In genomic region chr19:20005741-20006140, GRCh38 we compare ENCODE assay signal across 28 cellular contexts. TPM values are rescaled to one million over a fixed set of nuclear protein-coding genes. Genes with fewer than 3 reads are reported as not detected.
DNase-seq lines count a peak whose midpoint lies in the region; ATAC-seq and TF ChIP-seq lines count a peak whose summit lies in the region.
"Had no signal": no experiment of that assay in that cellular context is flagged by ENCODE, and none has a peak within 500 bp of the region (broad histone marks: within the 10 kb centered on the region; RNA-seq: fewer than 3 reads in every experiment).

No MANE protein-coding gene starts in this region.

- peaks cover 84% of the 10 kb centered on the region for H3K36me3 Mint-ChIP-seq in endodermal cell (ENCODE audit: low read depth)

- H2BK120ac ChIP-seq in IMR-90 (ENCODE audit: low read depth, low read length): no peak overlapping the region

- H3K79me1 ChIP-seq in IMR-90 (ENCODE audit: low read depth in 1 of 2, low read length in 2 of 2): no peaks in the 10 kb centered on the region

- no peaks in the 10 kb centered on the region for H4K20me1 ChIP-seq in IMR-90 (ENCODE audit: insufficient read depth, low read length)
- no peaks in the 10 kb centered on the region for H4K20me1 ChIP-seq in smooth muscle cell (ENCODE audit: low read depth)
- H4K20me1 ChIP-seq: BLaER1 had no signal

- H3K27me3 ChIP-seq in IMR-90 (ENCODE audit: control insufficient read depth, insufficient read depth, low read length): no peaks in the 10 kb centered on the region
- no peaks in the 10 kb centered on the region for H3K27me3 ChIP-seq in adipocyte (replicated peaks; ENCODE audit: control insufficient read depth, insufficient read depth, low read length)
- H3K27me3 ChIP-seq in endodermal cell (ENCODE audit: control insufficient read depth, insufficient read depth, low read length, poor library complexity, severe bottlenecking): no peaks in the 10 kb centered on the region
- H3K27me3 ChIP-seq in smooth muscle cell (ENCODE audit: low read depth): no peaks in the 10 kb centered on the region
- no peaks in the 10 kb centered on the region for H3K27me3 ChIP-seq in effector memory CD4-positive, alpha-beta T cell (replicated peaks; ENCODE audit: control insufficient read depth, insufficient read depth, low read length, poor library complexity, severe bottlenecking)
- H3K27me3 ChIP-seq: BE2C, BLaER1 had no signal

- no peak overlapping the region for H2AK5ac ChIP-seq in IMR-90 (ENCODE audit: low read depth, low read length)

- BruUV-seq in IMR-90 (replicated peaks; lab: Mats Ljungman, UMichigan): TSS peak; percentile 35

- H3K36me3 ChIP-seq in IMR-90 (ENCODE audit: control insufficient read depth, insufficient read depth, low read length) (peaks cover 10% of the 10 kb centered on the region; the same call in 1 of the 2 replicates), adipocyte (ENCODE audit: control insufficient read depth, insufficient read depth, low read length, severe bottlenecking) (peaks cover 40% of the 10 kb centered on the region), endodermal cell (ENCODE audit: control insufficient read depth, insufficient read depth, low read length) (peaks cover 85% of the 10 kb centered on the region), smooth muscle cell (ENCODE audit: low read depth) (peaks cover 36% of the 10 kb centered on the region)
- H3K36me3 ChIP-seq in effector memory CD4-positive, alpha-beta T cell (ENCODE audit: control insufficient read depth, insufficient read depth, low read length): peaks cover 20% of the 10 kb centered on the region

- H3K4me3 ChIP-seq in IMR-90 (ENCODE audit: insufficient read depth, low read depth, low read length) (no peak overlapping the region), adipocyte (ENCODE audit: low read length) (peak overlapping the region; percentile 66), endodermal cell (ENCODE audit: low read length) (peak overlapping the region; percentile 72), smooth muscle cell (peak overlapping the region; percentile 17)
- no peak overlapping the region for H3K4me3 ChIP-seq in effector memory CD4-positive, alpha-beta T cell (ENCODE audit: insufficient read depth, low read depth, low read length, poor library complexity, severe bottlenecking)
- H3K4me3 ChIP-seq: GM12878 had no signal

- CTCF ChIA-PET in IMR-90 (lab: Yijun Ruan, JAX): no interaction called here

- H3F3A ChIP-seq in smooth muscle cell (ENCODE audit: low read depth): no peaks in the 10 kb centered on the region

- no peaks in the 10 kb centered on the region for H3K27me3 Mint-ChIP-seq in endodermal cell (ENCODE audit: insufficient read depth)
- H3K27me3 Mint-ChIP-seq: CD4-positive, alpha-beta memory T cell; CD4-positive, CD25-positive, alpha-beta regulatory T cell; CD8-positive, alpha-beta memory T cell had no signal

- intact Hi-C loops in IMR-90 (cut with micrococcal nuclease): no loop called here

- no peak overlapping the region for H4K5ac ChIP-seq in IMR-90 (ENCODE audit: low read depth, low read length)

- dilution Hi-C loops in IMR-90 (cut with HindIII; ENCODE audit: low sequenced_read_pairs, unreplicated experiment): no loop called here

- H3K79me2 ChIP-seq in smooth muscle cell (ENCODE audit: low read depth): no peaks in the 10 kb centered on the region

- H3K27ac Mint-ChIP-seq in endodermal cell: no peak overlapping the region
- H3K27ac Mint-ChIP-seq: CD14-positive monocyte; CD4-positive, alpha-beta memory T cell; CD4-positive, CD25-positive, alpha-beta regulatory T cell; CD8-positive, alpha-beta memory T cell had no signal

- no peak overlapping the region for H4K91ac ChIP-seq in IMR-90 (ENCODE audit: insufficient read depth, low read depth, low read length)

- no CpG with 5 or more reads among the region's 2 CpGs for WGBS in IMR-90 (ENCODE audit: extremely low coverage in 2 of 2, insufficient read length in 1 of 2), 2 experiments
- WGBS in endodermal cell (ENCODE audit: insufficient coverage in 1 of 2, insufficient read length in 1 of 2), 2 experiments: 97 to 100% methylated on average over 2 of the region's 2 CpGs
- WGBS in smooth muscle cell (ENCODE audit: low lambda C conversion rate): 99% methylated on average over 2 of the region's 2 CpGs

- ATAC-seq in IMR-90 (ENCODE audit: low read depth) (no peak), GM18867 (IDR thresholded peaks at IDR 0.05; ENCODE audit: unreplicated experiment) (no peak)
- ATAC-seq: GM12878 had no signal

- DNase-seq in IMR-90 (no peak), adipocyte (ENCODE audit: low read depth) (no peak), endodermal cell (no peak), smooth muscle cell (lab: John Stamatoyannopoulos, UW; ENCODE audit: unreplicated experiment) (no peak), LoVo (ENCODE audit: low spot score) (no peak)
- DNase-seq in stimulated activated CD4-positive, alpha-beta T cell treated with anti-CD3 and anti-CD28 coated beads, Interleukin-4, amount 100 ng/mL, for 4 hours: no peak
- no peak for DNase-seq in effector memory CD4-positive, alpha-beta T cell
- DNase-seq: 8988T; ACHN; BE2C; C1 segment of cervical spinal cord; CD4-positive, alpha-beta memory T cell; CD4-positive, CD25-positive, alpha-beta regulatory T cell; CD8-positive, alpha-beta memory T cell; COR-L47; DMS 273 treated with DMSO at 0.1 percent for 48 hours; DMS153; DMS53; DMS79; DND-41; EL; GDM1 had no signal

- in situ Hi-C loops in IMR-90 (cut with MboI; ENCODE audit: low sequenced_read_pairs): no loop called here

- no peak overlapping the region for H3K4me3 Mint-ChIP-seq in endodermal cell
- H3K4me3 Mint-ChIP-seq: CD14-positive monocyte; CD4-positive, alpha-beta memory T cell; CD4-positive, CD25-positive, alpha-beta regulatory T cell; CD8-positive, alpha-beta memory T cell had no signal

- peaks cover 79% of the 10 kb centered on the region for H3K9me3 Mint-ChIP-seq in endodermal cell

- no peaks in the 10 kb centered on the region for H3K4me1 ChIP-seq in IMR-90 (ENCODE audit: control insufficient read depth, insufficient read depth, low read length)
- H3K4me1 ChIP-seq in adipocyte (ENCODE audit: control insufficient read depth, insufficient read depth, low read length): no peaks in the 10 kb centered on the region
- H3K4me1 ChIP-seq in endodermal cell (ENCODE audit: control insufficient read depth, insufficient read depth, low read length): no peaks in the 10 kb centered on the region
- H3K4me1 ChIP-seq in smooth muscle cell (ENCODE audit: low read depth): no peaks in the 10 kb centered on the region
- no peaks in the 10 kb centered on the region for H3K4me1 ChIP-seq in effector memory CD4-positive, alpha-beta T cell (ENCODE audit: control insufficient read depth, insufficient read depth, low read length, poor library complexity, severe bottlenecking)
- H3K4me1 ChIP-seq: BE2C, BLaER1 had no signal

- no peak overlapping the region for H3K27ac ChIP-seq in IMR-90 (ENCODE audit: insufficient read depth, low read length)
- H3K27ac ChIP-seq in endodermal cell (ENCODE audit: low read depth, low read length): no peak overlapping the region
- no peak overlapping the region for H3K27ac ChIP-seq in smooth muscle cell (ENCODE audit: low read depth)
- no peak overlapping the region for H3K27ac ChIP-seq in effector memory CD4-positive, alpha-beta T cell (ENCODE audit: insufficient read depth, low read length, poor library complexity, severe bottlenecking)
- H3K27ac ChIP-seq: BLaER1 had no signal

- H3K23ac ChIP-seq in IMR-90 (ENCODE audit: low read depth, low read length): no peak overlapping the region

- H3K14ac ChIP-seq in IMR-90 (replicated peaks; ENCODE audit: low read depth, low read length): no peak overlapping the region

- H3K4me2 ChIP-seq in IMR-90 (ENCODE audit: low read depth, low read length) (no peak overlapping the region), smooth muscle cell (no peak overlapping the region)
- H3K4me2 ChIP-seq: BLaER1 had no signal

- H2BK20ac ChIP-seq in IMR-90 (ENCODE audit: low read depth, low read length): no peak overlapping the region

- H3K9ac ChIP-seq in IMR-90 (ENCODE audit: low read depth, low read length) (no peak overlapping the region), adipocyte (ENCODE audit: low read length) (no peak overlapping the region), endodermal cell (ENCODE audit: extremely low read depth, low read length, poor library complexity, severe bottlenecking) (no peak overlapping the region), smooth muscle cell (ENCODE audit: low read depth) (no peak overlapping the region)
- H3K9ac ChIP-seq: BLaER1 had no signal

- H2AFZ ChIP-seq in IMR-90 (replicated peaks; ENCODE audit: low read length, poor library complexity) (no peak overlapping the region), smooth muscle cell (ENCODE audit: low read depth) (no peak overlapping the region)

- H3K4ac ChIP-seq in IMR-90 (ENCODE audit: low read depth, low read length): no peak overlapping the region

- no peak overlapping the region for H3K56ac ChIP-seq in IMR-90 (ENCODE audit: extremely low read depth, insufficient read depth, low read length)

- TF ChIP-seq CTCF in IMR-90 (conservative IDR thresholded peaks at IDR 0.05; ENCODE audit: low read depth, low read length): no peak
- TF ChIP-seq CTCF in endodermal cell (conservative IDR thresholded peaks at IDR 0.05): no peak
- TF ChIP-seq CTCF in smooth muscle cell (IDR thresholded peaks at IDR 0.05; ENCODE audit: borderline replicate concordance, insufficient read depth, poor library complexity, severe bottlenecking): no peak

- H2BK15ac ChIP-seq in IMR-90 (ENCODE audit: low read depth, low read length): no peak overlapping the region

- POLR2A ChIA-PET in IMR-90 (lab: Charles Lee; ENCODE audit: unreplicated experiment): no interaction called here

- no peak for TF ChIP-seq RAD21 in IMR-90 (IDR thresholded peaks at IDR 0.05; ENCODE audit: low read length)

- H3K9me1 ChIP-seq in IMR-90 (ENCODE audit: insufficient read depth, low read length): no peaks in the 10 kb centered on the region

- no peak overlapping the region for H2BK5ac ChIP-seq in IMR-90 (ENCODE audit: low read depth, low read length, poor library complexity, severe bottlenecking)

- peaks cover 28% of the 10 kb centered on the region for H3K9me3 ChIP-seq in IMR-90 (ENCODE audit: control insufficient read depth, insufficient read depth, low read length)
- peaks cover 91% of the 10 kb centered on the region for H3K9me3 ChIP-seq in adipocyte (ENCODE audit: control insufficient read depth, low read length)
- peaks cover 94% of the 10 kb centered on the region for H3K9me3 ChIP-seq in endodermal cell (ENCODE audit: control insufficient read depth, low read length)
- H3K9me3 ChIP-seq in smooth muscle cell (replicated peaks; ENCODE audit: low read depth): peaks cover 52% of the 10 kb centered on the region
- H3K9me3 ChIP-seq in effector memory CD4-positive, alpha-beta T cell (ENCODE audit: control insufficient read depth, low read length): peaks cover 29% of the 10 kb centered on the region

- no peak overlapping the region for H2AK9ac ChIP-seq in IMR-90 (replicated peaks; ENCODE audit: low read depth, low read length, poor library complexity)

- no peak for TF ChIP-seq POLR2A in IMR-90 (IDR thresholded peaks at IDR 0.05; ENCODE audit: low read depth, low read length)

- H3K4me1 Mint-ChIP-seq in endodermal cell: no peaks in the 10 kb centered on the region
- H3K4me1 Mint-ChIP-seq: CD14-positive monocyte had no signal

- H3K18ac ChIP-seq in IMR-90 (ENCODE audit: low read depth, low read length): no peak overlapping the region

- no peak overlapping the region for H4K8ac ChIP-seq in IMR-90 (ENCODE audit: low read depth in 2 of 2, low read length in 2 of 2)

RNA-seq across cellular contexts. Expression of gene ZNF682, which starts 33.6 kb away (rescaled TPM):
- 2.2 and 4.8 TPM in 2 replicates for total RNA-seq in IMR-90 (2012; rRNA removed)
- polyA plus RNA-seq in IMR-90 (2012; rRNA removed): 1.3 and 1.7 TPM in 2 replicates
- 0.46 and 0.69 TPM in 2 replicates for polyA plus RNA-seq in IMR-90 (2012; cell fraction: cytosol; rRNA removed)
- polyA plus RNA-seq in IMR-90 (2012; cell fraction: nucleus; rRNA removed; ENCODE audit: low replicate concordance): 0.66 and 5.3 TPM in 2 replicates
- 10 to 100 TPM; 28.5 to 29.3 TPM for total RNA-seq in endodermal cell
- 14.1 TPM for polyA plus RNA-seq in endodermal cell (2013, experiment 1 of 2)
- polyA plus RNA-seq in endodermal cell (2013, experiment 2 of 2): 12.7 TPM
- 9.0 and 10.1 TPM in 2 replicates for total RNA-seq in smooth muscle cell
- 4.4 and 7.8 TPM in 2 replicates for polyA plus RNA-seq in smooth muscle cell
- total RNA-seq: A673, G401 had no signal

Comparison
In these comparisons a context has a peak if more than half of its experiments do, and no peak if none do; other contexts are left out.
1. H3K4me3 ChIP-seq: peak in adipocyte (single experiment), endodermal cell (single experiment) and smooth muscle cell (single experiment); none in IMR-90 (single experiment) and effector memory CD4-positive, alpha-beta T cell (single experiment).